ENCODE assay signal across 20 cellular contexts in the genomic region with DNA sequence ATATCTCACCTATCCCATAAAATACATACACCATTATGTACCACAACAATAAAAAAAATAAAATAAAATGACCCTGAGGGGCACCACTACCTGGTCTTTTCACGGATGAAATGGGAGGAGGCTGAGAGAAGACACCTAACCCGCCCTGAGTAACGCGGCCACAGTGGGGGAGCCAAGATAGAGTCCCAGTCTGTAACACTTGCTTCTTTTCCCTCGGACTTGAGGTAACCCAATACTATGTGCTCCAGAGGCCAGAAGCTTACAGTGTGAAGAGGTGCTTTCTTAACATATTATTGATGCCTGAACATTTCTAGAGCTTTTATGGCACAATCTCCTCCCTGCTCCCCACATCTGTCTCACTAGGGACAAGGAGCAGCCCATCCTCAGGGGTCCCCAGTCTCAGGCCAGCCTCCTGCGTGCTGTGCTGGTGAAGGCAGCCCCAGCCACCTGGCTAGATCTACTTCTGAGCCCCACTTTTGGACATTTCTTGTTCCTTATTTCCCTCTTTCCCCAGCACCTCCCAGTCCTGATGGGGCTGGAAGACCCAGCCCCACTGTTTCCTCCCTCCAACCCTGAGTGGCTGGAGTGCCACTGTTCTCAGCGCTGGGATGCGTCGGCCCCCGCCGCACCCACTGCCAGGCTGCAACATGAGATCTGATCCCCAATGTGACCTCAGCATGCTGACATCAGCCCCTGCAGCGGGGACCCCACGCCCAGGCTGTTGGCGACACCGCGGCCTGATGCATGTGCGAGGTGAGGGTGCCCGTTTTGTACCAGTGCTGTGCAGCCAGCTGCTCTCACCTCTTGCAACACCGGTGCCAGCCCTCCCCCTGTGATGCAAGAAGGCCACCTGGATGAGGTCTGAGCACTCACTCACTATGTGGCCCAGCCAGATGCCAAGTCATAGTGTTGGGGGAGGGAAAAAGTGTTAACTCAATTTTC.
DNase-seq lines count a peak whose midpoint lies in the region; ATAC-seq and TF ChIP-seq lines count a peak whose summit lies in the region.
"Had no signal": no experiment of that assay in that cellular context is flagged by ENCODE, and none has a peak within 500 bp of the region (broad histone marks: within the 10 kb centered on the region; RNA-seq: fewer than 3 reads in every experiment).

No MANE protein-coding gene starts in this region.

- H3K36me3 ChIP-seq in lower lobe of right lung, result no peaks in the 10 kb centered on the region
- H3K36me3 ChIP-seq: sigmoid colon, tibial artery had no signal

- no peak for TF ChIP-seq CTCF in lower lobe of right lung (IDR thresholded peaks at IDR 0.05)

- H3K27ac ChIP-seq in lower lobe of right lung, result no peak overlapping the region
- H3K27ac ChIP-seq: sigmoid colon, tibial artery had no signal

- H3K9me3 ChIP-seq in lower lobe of right lung, result no peaks in the 10 kb centered on the region
- H3K9me3 ChIP-seq: sigmoid colon, tibial artery had no signal

- DNase-seq in COLO668 (lab: John Stamatoyannopoulos, UW; ENCODE audit: unreplicated experiment), result peak; percentile 39
- peak; percentile 75 to 91 for DNase-seq in NCI-H2081 (lab: John Stamatoyannopoulos, UW)
- DNase-seq in lower lobe of right lung, result peak; percentile 53
- no peak for DNase-seq in activated T-cell treated with anti-CD3 and anti-CD28 coated beads for 4 hours
- no peak for DNase-seq in NCI-H2196 (lab: John Stamatoyannopoulos, UW; ENCODE audit: unreplicated experiment)
- no peak for DNase-seq in NCI-H82 (lab: John Stamatoyannopoulos, UW)
- DNase-seq: activated CD4-positive, alpha-beta T cell treated with anti-CD3 and anti-CD28 coated beads, Interleukin-2, amount 10 ng/mL, durations not matched to agents 7 days and 5 days; activated naive CD8-positive, alpha-beta T cell treated with anti-CD3 and anti-CD28 coated beads for 36 hours; activated T-cell treated with anti-CD3 and anti-CD28 coated beads, Interleukin-2, amount 50 U/mL, for 24 hours; GF-D8; hypothalamus; NCI-H1048; NCI-H774; nephron progenitor cell; sigmoid colon; stimulated activated CD4-positive, alpha-beta T cell treated with anti-CD3 and anti-CD28 coated beads, Interleukin-4, amount 100 ng/mL, for 4 hours; T-helper 9 cell; tibial artery had no signal

- no peaks in the 10 kb centered on the region for H3K27me3 ChIP-seq in lower lobe of right lung (ENCODE audit: low read depth)
- H3K27me3 ChIP-seq: sigmoid colon, tibial artery had no signal

- H3K4me1 ChIP-seq in lower lobe of right lung, result no peaks in the 10 kb centered on the region
- H3K4me1 ChIP-seq: sigmoid colon had no signal

- ATAC-seq in SK-N-SH treated with all-trans-retinoic acid at 6 μM for 48 hours (peak; percentile 25), lower lobe of right lung (peak; percentile 50 to 71), GM19463 (IDR thresholded peaks at IDR 0.05; ENCODE audit: unreplicated experiment) (no peak)

- H3K4me3 ChIP-seq in lower lobe of right lung, result no peak overlapping the region
- H3K4me3 ChIP-seq: sigmoid colon, tibial artery had no signal

- intact Hi-C loops in lower lobe of right lung (cut with DNase I), result no loop called here

TF ChIP-seq in SK-N-SH treated with all-trans-retinoic acid at 6 μM for 48 hours, 23 proteins besides CTCF, POLR2A, EP300 and RAD21:
- TF ChIP-seq OSR1 (CRISPR knock-in tag; IDR thresholded peaks at IDR 0.05) (no peak), SNAI2 (CRISPR knock-in tag; IDR thresholded peaks at IDR 0.05) (no peak)
TF ChIP-seq in SK-N-SH treated with all-trans-retinoic acid at 6 μM for 48 hours: peak in this region for 0.

Comparison
In these comparisons a context has a peak if more than half of its experiments do, and no peak if none do; other contexts are left out.
1. DNase-seq: peak in COLO668 (single experiment), NCI-H2081 (2 of 2) and lower lobe of right lung (single experiment); none in activated T-cell treated with anti-CD3 and anti-CD28 coated beads for 4 hours (single experiment), NCI-H2196 (single experiment) and NCI-H82 (single experiment).